Comparison of ENCODE assay signal across 17 cellular contexts in the genomic region with DNA sequence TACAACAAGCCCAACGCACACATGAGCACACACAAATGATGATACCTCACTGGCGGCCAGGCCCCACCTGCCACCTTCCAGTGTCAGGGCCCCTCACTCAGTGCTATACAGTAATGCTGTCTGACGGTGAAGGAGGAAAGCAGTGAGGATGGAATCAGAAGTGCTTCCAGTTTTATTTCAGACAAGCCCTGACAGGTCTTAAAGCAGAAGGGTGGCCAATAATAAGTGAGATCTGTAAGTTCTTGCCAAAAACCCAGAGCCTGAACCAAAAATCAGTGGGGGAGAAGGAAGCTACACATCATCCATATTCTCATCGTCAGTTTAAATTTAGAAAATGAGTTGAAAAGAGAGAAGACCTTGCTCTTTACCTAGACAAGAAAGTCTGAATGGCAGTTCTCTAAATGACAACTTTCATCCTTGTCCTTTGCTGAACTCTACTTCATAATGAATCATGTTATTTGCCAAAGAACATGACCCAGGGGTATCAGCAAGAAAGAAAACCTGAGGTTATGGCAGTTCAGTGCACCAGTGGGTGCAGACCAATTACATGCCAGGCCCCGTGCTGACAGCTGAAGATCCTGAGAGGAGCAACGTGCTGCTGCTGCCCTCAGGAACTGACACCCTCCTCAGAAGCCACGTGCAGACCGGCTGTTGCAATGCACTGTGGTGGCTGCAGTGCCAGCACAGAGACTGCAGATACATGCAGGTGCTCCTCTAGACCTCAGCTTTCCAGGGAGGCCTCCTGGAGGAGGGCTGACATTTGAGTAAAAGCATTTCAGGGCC.
DNase-seq lines count a peak whose midpoint lies in the region; ATAC-seq and TF ChIP-seq lines count a peak whose summit lies in the region.
"Had no signal": no experiment of that assay in that cellular context is flagged by ENCODE, and none has a peak within 500 bp of the region (broad histone marks: within the 10 kb centered on the region; RNA-seq: fewer than 3 reads in every experiment).

No MANE protein-coding gene starts in this region.

- TF ChIP-seq CTCF in nephron progenitor cell (IDR thresholded peaks at IDR 0.05) = no peak

- CTCF ChIA-PET in activated CD4-positive, alpha-beta memory T cell treated with anti-CD3 and anti-CD28 coated beads for 36 hours (lab: Charles Lee) = no interaction called here
- CTCF ChIA-PET in activated CD4-positive, alpha-beta memory T cell treated with anti-CD3 and anti-CD28 coated beads, Interleukin-2, amount 10 ng/mL, durations not matched to agents 7 days and 5 days (lab: Charles Lee) = interaction anchor here (0.9 kb wide), 1 partner anchor 8 kb away, joined by 3 read pairs; no protein-coding TSS in a partner anchor

- DNase-seq in activated CD4-positive, alpha-beta memory T cell treated with anti-CD3 and anti-CD28 coated beads for 36 hours = peak; percentile 15
- DNase-seq in activated CD4-positive, alpha-beta memory T cell treated with anti-CD3 and anti-CD28 coated beads, Interleukin-2, amount 10 ng/mL, durations not matched to agents 7 days and 5 days = no peak
- DNase-seq in NCI-H446 (lab: John Stamatoyannopoulos, UW) = peak; percentile 73 to 79
- no peak for DNase-seq in nephron progenitor cell
- no peak for DNase-seq in occipital lobe (lab: John Stamatoyannopoulos, UW)
- DNase-seq in iPS-NIHi11 (ENCODE audit: low spot score) = no peak
- DNase-seq: activated CD8-positive, alpha-beta memory T cell treated with anti-CD3 and anti-CD28 coated beads, Interleukin-2, amount 50 U/mL, for 4 hours; islet precursor cell; MG63; NCI-H1930; NCI-H774; Peyer's patch; stimulated activated naive CD8-positive, alpha-beta T cell treated with anti-CD3 and anti-CD28 coated beads, Interleukin-15, amount 100 ng/mL, for 72 hours; WERI-Rb-1 had no signal

- ATAC-seq in GM21737 (IDR thresholded peaks at IDR 0.05; ENCODE audit: unreplicated experiment) = no peak
- ATAC-seq: stimulated activated naive CD8-positive, alpha-beta T cell treated with anti-CD3 and anti-CD28 coated beads, Interleukin-15, amount 100 ng/mL, for 72 hours had no signal

- H3K27ac Mint-ChIP-seq in activated CD4-positive, alpha-beta memory T cell treated with anti-CD3 and anti-CD28 coated beads for 36 hours = peak overlapping the region; percentile 66
- no peak overlapping the region for H3K27ac Mint-ChIP-seq in activated CD4-positive, alpha-beta memory T cell treated with anti-CD3 and anti-CD28 coated beads, Interleukin-2, amount 10 ng/mL, durations not matched to agents 7 days and 5 days
- H3K27ac Mint-ChIP-seq in dendritic cell treated with granulocyte-macrophage colony-stimulating factor and Interleukin-4, amounts not matched to agents 40 ng/mL and 50 ng/mL, for 4 days = peak overlapping the region; percentile 1
- H3K27ac Mint-ChIP-seq in nephron progenitor cell = peak overlapping the region; percentile 27
- H3K27ac Mint-ChIP-seq: activated naive CD8-positive, alpha-beta T cell had no signal

- POLR2A ChIA-PET in activated CD4-positive, alpha-beta memory T cell treated with anti-CD3 and anti-CD28 coated beads for 36 hours (lab: Charles Lee) = no interaction called here
- POLR2A ChIA-PET in activated CD4-positive, alpha-beta memory T cell treated with anti-CD3 and anti-CD28 coated beads, Interleukin-2, amount 10 ng/mL, durations not matched to agents 7 days and 5 days (lab: Charles Lee) = no interaction called here

- peaks cover 14% of the 10 kb centered on the region for H3K4me1 Mint-ChIP-seq in activated CD4-positive, alpha-beta memory T cell treated with anti-CD3 and anti-CD28 coated beads for 36 hours (ENCODE audit: low read depth)
- peaks cover 2% of the 10 kb centered on the region for H3K4me1 Mint-ChIP-seq in activated CD4-positive, alpha-beta memory T cell treated with anti-CD3 and anti-CD28 coated beads, Interleukin-2, amount 10 ng/mL, durations not matched to agents 7 days and 5 days
- peaks cover 6% of the 10 kb centered on the region for H3K4me1 Mint-ChIP-seq in dendritic cell treated with granulocyte-macrophage colony-stimulating factor and Interleukin-4, amounts not matched to agents 40 ng/mL and 50 ng/mL, for 4 days (ENCODE audit: low read depth)
- no peaks in the 10 kb centered on the region for H3K4me1 Mint-ChIP-seq in nephron progenitor cell

- no peaks in the 10 kb centered on the region for H3K9me3 Mint-ChIP-seq in activated CD4-positive, alpha-beta memory T cell treated with anti-CD3 and anti-CD28 coated beads for 36 hours
- no peaks in the 10 kb centered on the region for H3K9me3 Mint-ChIP-seq in activated CD4-positive, alpha-beta memory T cell treated with anti-CD3 and anti-CD28 coated beads, Interleukin-2, amount 10 ng/mL, durations not matched to agents 7 days and 5 days
- no peaks in the 10 kb centered on the region for H3K9me3 Mint-ChIP-seq in dendritic cell treated with granulocyte-macrophage colony-stimulating factor and Interleukin-4, amounts not matched to agents 40 ng/mL and 50 ng/mL, for 4 days
- H3K9me3 Mint-ChIP-seq in nephron progenitor cell = no peaks in the 10 kb centered on the region
- H3K9me3 Mint-ChIP-seq: stimulated activated naive CD8-positive, alpha-beta T cell treated with anti-CD3 and anti-CD28 coated beads, Interleukin-15, amount 100 ng/mL, for 72 hours had no signal

- peaks cover 43% of the 10 kb centered on the region for H3K36me3 Mint-ChIP-seq in activated CD4-positive, alpha-beta memory T cell treated with anti-CD3 and anti-CD28 coated beads for 36 hours
- peaks cover 48% of the 10 kb centered on the region for H3K36me3 Mint-ChIP-seq in activated CD4-positive, alpha-beta memory T cell treated with anti-CD3 and anti-CD28 coated beads, Interleukin-2, amount 10 ng/mL, durations not matched to agents 7 days and 5 days (ENCODE audit: low read depth)
- H3K36me3 Mint-ChIP-seq in dendritic cell treated with granulocyte-macrophage colony-stimulating factor and Interleukin-4, amounts not matched to agents 40 ng/mL and 50 ng/mL, for 4 days (ENCODE audit: low read depth) = peaks cover 53% of the 10 kb centered on the region
- peaks cover 46% of the 10 kb centered on the region for H3K36me3 Mint-ChIP-seq in nephron progenitor cell (ENCODE audit: low read depth)

- H3K4me3 Mint-ChIP-seq in activated CD4-positive, alpha-beta memory T cell treated with anti-CD3 and anti-CD28 coated beads for 36 hours = no peak overlapping the region
- no peak overlapping the region for H3K4me3 Mint-ChIP-seq in activated CD4-positive, alpha-beta memory T cell treated with anti-CD3 and anti-CD28 coated beads, Interleukin-2, amount 10 ng/mL, durations not matched to agents 7 days and 5 days
- no peak overlapping the region for H3K4me3 Mint-ChIP-seq in dendritic cell treated with granulocyte-macrophage colony-stimulating factor and Interleukin-4, amounts not matched to agents 40 ng/mL and 50 ng/mL, for 4 days
- H3K4me3 Mint-ChIP-seq in nephron progenitor cell = no peak overlapping the region
- H3K4me3 Mint-ChIP-seq: activated naive CD8-positive, alpha-beta T cell; stimulated activated naive CD8-positive, alpha-beta T cell treated with anti-CD3 and anti-CD28 coated beads, Interleukin-15, amount 100 ng/mL, for 72 hours had no signal

- intact Hi-C loops in activated CD4-positive, alpha-beta memory T cell treated with anti-CD3 and anti-CD28 coated beads for 36 hours (cut with micrococcal nuclease) = loop anchor here (1.0 kb wide), 1 partner anchor 14 kb away; no protein-coding TSS in a partner anchor
- intact Hi-C loops in dendritic cell treated with granulocyte-macrophage colony-stimulating factor and Interleukin-4, amounts not matched to agents 40 ng/mL and 50 ng/mL, for 4 days (cut with micrococcal nuclease) = no loop called here

- H3K27me3 Mint-ChIP-seq in activated CD4-positive, alpha-beta memory T cell treated with anti-CD3 and anti-CD28 coated beads for 36 hours = no peaks in the 10 kb centered on the region
- no peaks in the 10 kb centered on the region for H3K27me3 Mint-ChIP-seq in activated CD4-positive, alpha-beta memory T cell treated with anti-CD3 and anti-CD28 coated beads, Interleukin-2, amount 10 ng/mL, durations not matched to agents 7 days and 5 days
- H3K27me3 Mint-ChIP-seq in dendritic cell treated with granulocyte-macrophage colony-stimulating factor and Interleukin-4, amounts not matched to agents 40 ng/mL and 50 ng/mL, for 4 days = no peaks in the 10 kb centered on the region
- H3K27me3 Mint-ChIP-seq in nephron progenitor cell (ENCODE audit: low read depth, poor library complexity) = no peaks in the 10 kb centered on the region
- H3K27me3 Mint-ChIP-seq: activated naive CD8-positive, alpha-beta T cell; stimulated activated naive CD8-positive, alpha-beta T cell treated with anti-CD3 and anti-CD28 coated beads, Interleukin-15, amount 100 ng/mL, for 72 hours had no signal

Comparison
In these comparisons a context has a peak if more than half of its experiments do, and no peak if none do; other contexts are left out.
1. DNase-seq: peak in activated CD4-positive, alpha-beta memory T cell treated with anti-CD3 and anti-CD28 coated beads for 36 hours (single experiment) and NCI-H446 (2 of 2); none in activated CD4-positive, alpha-beta memory T cell treated with anti-CD3 and anti-CD28 coated beads, Interleukin-2, amount 10 ng/mL, durations not matched to agents 7 days and 5 days (single experiment), nephron progenitor cell (single experiment), occipital lobe (single experiment) and iPS-NIHi11 (single experiment).